Comparison of ENCODE assay signal across 9 cellular contexts in genomic region chr20:35307666-35308653, GRCh38. TPM values are rescaled to one million over a fixed set of nuclear protein-coding genes. Genes with fewer than 3 reads are reported as not detected.
DNase-seq lines count a peak whose midpoint lies in the region; ATAC-seq and TF ChIP-seq lines count a peak whose summit lies in the region.
"Had no signal": no experiment of that assay in that cellular context is flagged by ENCODE, and none has a peak within 500 bp of the region (broad histone marks: within the 10 kb centered on the region; RNA-seq: fewer than 3 reads in every experiment).

No MANE protein-coding gene starts in this region.

- peaks cover 6% of the 10 kb centered on the region for H3K4me1 ChIP-seq in lower lobe of right lung

- no peaks in the 10 kb centered on the region for H3K9me3 ChIP-seq in lower lobe of right lung

- H3K27me3 ChIP-seq in lower lobe of right lung (ENCODE audit: low read depth), result no peaks in the 10 kb centered on the region

- peak; percentile 88 for DNase-seq in Ammon's horn (ENCODE audit: low spot score)
- peak; percentile 92 for DNase-seq in NCI-H1694 treated with DMSO at 0.1 percent for 48 hours (lab: John Stamatoyannopoulos, UW)
- no peak for DNase-seq in coronary artery (ENCODE audit: low spot score)
- peak; percentile 76 for DNase-seq in mucosa of gallbladder (ENCODE audit: low spot score)
- no peak for DNase-seq in KBM-7
- DNase-seq in retina, result no peak
- DNase-seq in lower lobe of right lung, result no peak
- no peak for DNase-seq in NCI-H748 (lab: John Stamatoyannopoulos, UW; ENCODE audit: unreplicated experiment)

- H3K4me3 ChIP-seq in coronary artery (no peak overlapping the region), lower lobe of right lung (no peak overlapping the region)

- in situ Hi-C loops in KBM-7 (cut with MboI; ENCODE audit: low pct_unique_long_range_greater_than_20kb, low sequenced_read_pairs), result no loop called here

- intact Hi-C loops in lower lobe of right lung (cut with DNase I), result no loop called here

- no peak for ATAC-seq in lower lobe of right lung

- peak overlapping the region; percentile 35 to 87 for H3K27ac ChIP-seq in coronary artery
- no peak overlapping the region for H3K27ac ChIP-seq in lower lobe of right lung

- H3K36me3 ChIP-seq in lower lobe of right lung, result peaks cover 30% of the 10 kb centered on the region

- TF ChIP-seq CTCF in coronary artery (IDR thresholded peaks at IDR 0.05) (no peak), lower lobe of right lung (IDR thresholded peaks at IDR 0.05) (no peak)

RNA-seq across cellular contexts. Expression of gene FAM83C, which starts 15.7 kb away (rescaled TPM):
- total RNA-seq in mucosa of gallbladder (not detected), lower lobe of right lung (not detected)
- total RNA-seq: T-helper 1 cell treated with Interleukin-12 subunit alpha and Interleukin-12 subunit beta and Interleukin-4 antibody, amounts not matched to agents 30 ng/mL and 1 ng/mL, for 36 hours had no signal

RNA-seq across cellular contexts. Expression of gene EIF6, which starts 23.4 kb away (rescaled TPM):
- total RNA-seq in mucosa of gallbladder, result 98.5 TPM
- total RNA-seq in lower lobe of right lung, result 72.6 TPM

RNA-seq across cellular contexts. Expression of gene MMP24OS, which starts 30.0 kb away (rescaled TPM):
- total RNA-seq in mucosa of gallbladder (123 TPM), lower lobe of right lung (78.7 TPM)

Comparison
In these comparisons a context has a peak if more than half of its experiments do, and no peak if none do; other contexts are left out.
1. DNase-seq: peak in Ammon's horn (single experiment), NCI-H1694 treated with DMSO at 0.1 percent for 48 hours (single experiment) and mucosa of gallbladder (single experiment); none in coronary artery (single experiment), KBM-7 (single experiment), retina (single experiment), lower lobe of right lung (single experiment) and NCI-H748 (single experiment).